ENCODE assay signal across 1 cellular context in genomic region chr11:46855167-46855566, GRCh38.
TF ChIP-seq lines count a peak whose summit lies in the region.

No MANE protein-coding gene starts in this region.

TF ChIP-seq in HepG2, 621 proteins besides CTCF, POLR2A, EP300 and RAD21:
- TF ChIP-seq ZNF768 (CRISPR knock-in tag; IDR thresholded peaks at IDR 0.05) (no peak), ZNF670 (CRISPR knock-in tag; IDR thresholded peaks at IDR 0.05; ENCODE audit: borderline replicate concordance) (no peak), GABPB1 (CRISPR knock-in tag; IDR thresholded peaks at IDR 0.05) (no peak), CSRNP1 (CRISPR knock-in tag; IDR thresholded peaks at IDR 0.05) (no peak), ZNF362 (CRISPR knock-in tag; IDR thresholded peaks at IDR 0.05; ENCODE audit: borderline replicate concordance) (peak; percentile 26; the same call in 1 of the 2 replicates), ZFP37 (CRISPR knock-in tag; IDR thresholded peaks at IDR 0.05; ENCODE audit: borderline replicate concordance) (no peak), ZNF24 (IDR thresholded peaks at IDR 0.05) (no peak), GLI4 (CRISPR knock-in tag; IDR thresholded peaks at IDR 0.05; ENCODE audit: borderline replicate concordance) (no peak), RARA (CRISPR knock-in tag; IDR thresholded peaks at IDR 0.05) (0 out of 2 replicates have a peak, but pooled peaks have one; percentile 28), NFIC (IDR thresholded peaks at IDR 0.05; ENCODE audit: low read length) (no peak), SP2 (CRISPR knock-in tag; IDR thresholded peaks at IDR 0.05) (no peak), RFX3 (CRISPR knock-in tag; IDR thresholded peaks at IDR 0.05) (no peak), GMEB1 (CRISPR knock-in tag; IDR thresholded peaks at IDR 0.05; ENCODE audit: borderline replicate concordance) (no peak), TEAD3 (CRISPR knock-in tag; optimal IDR thresholded peaks at IDR 0.05; ENCODE audit: borderline replicate concordance) (peak; percentile 61), RFX5 (IDR thresholded peaks at IDR 0.05; ENCODE audit: low read depth, low read length) (no peak), ZMYM3 (CRISPR knock-in tag; IDR thresholded peaks at IDR 0.05) (peak; percentile 49; the same call in 1 of the 2 replicates), TEAD2 (CRISPR knock-in tag; IDR thresholded peaks at IDR 0.05) (no peak), ZNF749 (CRISPR knock-in tag; IDR thresholded peaks at IDR 0.05; ENCODE audit: borderline replicate concordance) (no peak)
- TF ChIP-seq, protein P1, sequence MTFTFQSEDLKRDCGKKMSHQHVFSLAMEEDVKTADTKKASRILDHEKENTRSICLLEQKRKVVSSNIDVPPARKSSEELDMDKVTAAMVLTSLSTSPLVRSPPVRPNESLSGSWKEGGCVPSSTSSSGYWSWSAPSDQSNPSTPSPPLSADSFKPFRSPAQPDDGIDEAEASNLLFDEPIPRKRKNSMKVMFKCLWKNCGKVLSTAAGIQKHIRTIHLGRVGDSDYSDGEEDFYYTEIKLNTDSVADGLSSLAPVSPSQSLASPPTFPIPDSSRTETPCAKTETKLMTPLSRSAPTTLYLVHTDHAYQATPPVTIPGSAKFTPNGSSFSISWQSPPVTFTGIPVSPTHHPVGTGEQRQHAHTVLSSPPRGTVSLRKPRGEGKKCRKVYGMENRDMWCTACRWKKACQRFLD (CRISPR knock-in tag; IDR thresholded peaks at IDR 0.05; ENCODE audit: borderline replicate concordance): no peak
- TF ChIP-seq, protein P2, sequence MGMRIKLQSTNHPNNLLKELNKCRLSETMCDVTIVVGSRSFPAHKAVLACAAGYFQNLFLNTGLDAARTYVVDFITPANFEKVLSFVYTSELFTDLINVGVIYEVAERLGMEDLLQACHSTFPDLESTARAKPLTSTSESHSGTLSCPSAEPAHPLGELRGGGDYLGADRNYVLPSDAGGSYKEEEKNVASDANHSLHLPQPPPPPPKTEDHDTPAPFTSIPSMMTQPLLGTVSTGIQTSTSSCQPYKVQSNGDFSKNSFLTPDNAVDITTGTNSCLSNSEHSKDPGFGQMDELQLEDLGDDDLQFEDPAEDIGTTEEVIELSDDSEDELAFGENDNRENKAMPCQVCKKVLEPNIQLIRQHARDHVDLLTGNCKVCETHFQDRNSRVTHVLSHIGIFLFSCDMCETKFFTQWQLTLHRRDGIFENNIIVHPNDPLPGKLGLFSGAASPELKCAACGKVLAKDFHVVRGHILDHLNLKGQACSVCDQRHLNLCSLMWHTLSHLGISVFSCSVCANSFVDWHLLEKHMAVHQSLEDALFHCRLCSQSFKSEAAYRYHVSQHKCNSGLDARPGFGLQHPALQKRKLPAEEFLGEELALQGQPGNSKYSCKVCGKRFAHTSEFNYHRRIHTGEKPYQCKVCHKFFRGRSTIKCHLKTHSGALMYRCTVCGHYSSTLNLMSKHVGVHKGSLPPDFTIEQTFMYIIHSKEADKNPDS (CRISPR knock-in tag; IDR thresholded peaks at IDR 0.05): no peak
- TF ChIP-seq, protein P3, sequence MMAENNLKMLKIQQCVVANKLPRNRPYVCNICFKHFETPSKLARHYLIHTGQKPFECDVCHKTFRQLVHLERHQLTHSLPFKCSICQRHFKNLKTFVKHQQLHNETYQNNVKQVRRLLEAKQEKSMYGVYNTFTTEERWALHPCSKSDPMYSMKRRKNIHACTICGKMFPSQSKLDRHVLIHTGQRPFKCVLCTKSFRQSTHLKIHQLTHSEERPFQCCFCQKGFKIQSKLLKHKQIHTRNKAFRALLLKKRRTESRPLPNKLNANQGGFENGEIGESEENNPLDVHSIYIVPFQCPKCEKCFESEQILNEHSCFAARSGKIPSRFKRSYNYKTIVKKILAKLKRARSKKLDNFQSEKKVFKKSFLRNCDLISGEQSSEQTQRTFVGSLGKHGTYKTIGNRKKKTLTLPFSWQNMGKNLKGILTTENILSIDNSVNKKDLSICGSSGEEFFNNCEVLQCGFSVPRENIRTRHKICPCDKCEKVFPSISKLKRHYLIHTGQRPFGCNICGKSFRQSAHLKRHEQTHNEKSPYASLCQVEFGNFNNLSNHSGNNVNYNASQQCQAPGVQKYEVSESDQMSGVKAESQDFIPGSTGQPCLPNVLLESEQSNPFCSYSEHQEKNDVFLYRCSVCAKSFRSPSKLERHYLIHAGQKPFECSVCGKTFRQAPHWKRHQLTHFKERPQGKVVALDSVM (CRISPR knock-in tag; IDR thresholded peaks at IDR 0.05): peak; percentile 99
